8 cellular contexts compared by ENCODE assay signal in genomic region chr16:15996432-15997109, GRCh38. TPM values are rescaled to one million over a fixed set of nuclear protein-coding genes. Genes with fewer than 3 reads are reported as not detected.
DNase-seq lines count a peak whose midpoint lies in the region; ATAC-seq and TF ChIP-seq lines count a peak whose summit lies in the region.

No MANE protein-coding gene starts in this region.

- CTCF ChIA-PET in CD4-positive, alpha-beta memory T cell (lab: Charles Lee; ENCODE audit: partially characterized antibody), result interaction anchor here (1.3 kb wide), 1 partner anchor 27 kb away, joined by 3 read pairs; no protein-coding TSS in a partner anchor

- no peak for DNase-seq in activated T-cell treated with anti-CD3 and anti-CD28 coated beads, Interleukin-2, amount 50 U/mL, for 72 hours
- DNase-seq in activated T-cell treated with anti-CD3 and anti-CD28 coated beads, Interleukin-2, amount 50 U/mL, for 1 hour, result no peak
- DNase-seq in astrocyte of the spinal cord (ENCODE audit: low read depth, low spot score) (peak; percentile 87), left lung (peak in 1 of 2 donors; percentile 41), upper lobe of left lung (no peak), cerebellar cortex (ENCODE audit: low spot score) (no peak)
- no peak for DNase-seq in CD4-positive, alpha-beta memory T cell

- H3K27me3 Mint-ChIP-seq in activated T-cell treated with anti-CD3 and anti-CD28 coated beads, Interleukin-2, amount 50 U/mL, for 72 hours (ENCODE audit: low read depth), result no peaks in the 10 kb centered on the region
- H3K27me3 Mint-ChIP-seq in CD4-positive, alpha-beta memory T cell, result no peaks in the 10 kb centered on the region

- 66 to 69% methylated on average over 5 to 8 of the region's 8 CpGs for WGBS in upper lobe of left lung, 2 donors

- H3K4me3 Mint-ChIP-seq in activated T-cell treated with anti-CD3 and anti-CD28 coated beads, Interleukin-2, amount 50 U/mL, for 72 hours, result no peak overlapping the region
- H3K4me3 Mint-ChIP-seq in CD4-positive, alpha-beta memory T cell, result peak overlapping the region in 1 of 8 donors; percentile 20

- H3K9me3 ChIP-seq in left lung, result no peaks in the 10 kb centered on the region
- no peaks in the 10 kb centered on the region for H3K9me3 ChIP-seq in upper lobe of left lung
- H3K9me3 ChIP-seq in CD4-positive, alpha-beta memory T cell (ENCODE audit: control insufficient read depth in 1 of 2, low read length in 2 of 2), result no peaks in the 10 kb centered on the region

- in situ Hi-C loops in astrocyte of the spinal cord (cut with HindIII; ENCODE audit: low sequenced_read_pairs), result loop anchor here (25.0 kb wide), 1 partner anchor 109 kb away; the partner anchor contains the start of gene CEP20

- intact Hi-C loops in left lung (cut with DNase I), result no loop called here
- intact Hi-C loops in CD4-positive, alpha-beta memory T cell (cut with micrococcal nuclease), result no loop called here

- H3K4me1 Mint-ChIP-seq in activated T-cell treated with anti-CD3 and anti-CD28 coated beads, Interleukin-2, amount 50 U/mL, for 72 hours (ENCODE audit: low read depth), result peaks cover 57% of the 10 kb centered on the region
- H3K4me1 Mint-ChIP-seq in CD4-positive, alpha-beta memory T cell, result peaks cover 28 to 52% (median 44%) of the 10 kb centered on the region in 4 donors

- peaks cover 0 to 1% of the 10 kb centered on the region in 2 donors for H3K9me3 Mint-ChIP-seq in activated T-cell treated with anti-CD3 and anti-CD28 coated beads, Interleukin-2, amount 50 U/mL, for 72 hours
- no peaks in the 10 kb centered on the region for H3K9me3 Mint-ChIP-seq in CD4-positive, alpha-beta memory T cell

- peaks cover 0 to 11% of the 10 kb centered on the region in 2 donors for H3K36me3 ChIP-seq in left lung
- peaks cover 0 to 5% (median 0%) of the 10 kb centered on the region in 4 donors for H3K36me3 ChIP-seq in upper lobe of left lung
- peaks cover 7% of the 10 kb centered on the region for H3K36me3 ChIP-seq in CD4-positive, alpha-beta memory T cell (ENCODE audit: insufficient read depth, low read length)

- peak in 1 of 4 donors; percentile 10 for TF ChIP-seq EP300 in upper lobe of left lung (IDR thresholded peaks at IDR 0.05)

- peak overlapping the region; percentile 77 for H3K27ac Mint-ChIP-seq in activated T-cell treated with anti-CD3 and anti-CD28 coated beads, Interleukin-2, amount 50 U/mL, for 72 hours
- H3K27ac Mint-ChIP-seq in CD4-positive, alpha-beta memory T cell, result peak overlapping the region in 3 of 7 donors; percentile 37 to 76 (median 74)

- H3K27me3 ChIP-seq in left lung, result no peaks in the 10 kb centered on the region
- H3K27me3 ChIP-seq in upper lobe of left lung, result no peaks in the 10 kb centered on the region
- no peaks in the 10 kb centered on the region for H3K27me3 ChIP-seq in CD4-positive, alpha-beta memory T cell (ENCODE audit: insufficient read depth, low read length)

- ATAC-seq in activated T-cell treated with anti-CD3 and anti-CD28 coated beads, Interleukin-2, amount 50 U/mL, for 72 hours (replicated peaks in 1 of 2), result no peak
- peak; percentile 64 for ATAC-seq in left lung
- peak; percentile 49 to 62 for ATAC-seq in upper lobe of left lung (ENCODE audit: low FRiP score in 2 of 2)
- no peak for ATAC-seq in HG03460 (IDR thresholded peaks at IDR 0.05; ENCODE audit: unreplicated experiment)

- H3K27ac ChIP-seq in left lung (peak overlapping the region; percentile 18 to 73), upper lobe of left lung (peak overlapping the region; percentile 31 to 76 (median 59))
- no peak overlapping the region for H3K27ac ChIP-seq in CD4-positive, alpha-beta memory T cell (ENCODE audit: low read depth, low read length)

- POLR2A ChIA-PET in CD4-positive, alpha-beta memory T cell (lab: Charles Lee; ENCODE audit: partially characterized antibody), result no interaction called here

- no peak for TF ChIP-seq CTCF in astrocyte of the spinal cord (IDR thresholded peaks at IDR 0.05; ENCODE audit: low read depth, low read length)
- TF ChIP-seq CTCF in left lung (IDR thresholded peaks at IDR 0.05), result no peak
- no peak for TF ChIP-seq CTCF in upper lobe of left lung (IDR thresholded peaks at IDR 0.05)

- H3K4me1 ChIP-seq in left lung (peaks cover 7 to 47% of the 10 kb centered on the region in 2 donors), upper lobe of left lung (peaks cover 27 to 46% (median 36%) of the 10 kb centered on the region in 4 donors)
- H3K4me1 ChIP-seq in CD4-positive, alpha-beta memory T cell (ENCODE audit: insufficient read depth, low read length), result peaks cover 24% of the 10 kb centered on the region

- no peak for TF ChIP-seq POLR2A in upper lobe of left lung (IDR thresholded peaks at IDR 0.05)

- H3K4me3 ChIP-seq in astrocyte of the spinal cord (ENCODE audit: low read depth, low read length) (no peak overlapping the region), left lung (no peak overlapping the region), upper lobe of left lung (no peak overlapping the region)
- H3K4me3 ChIP-seq in CD4-positive, alpha-beta memory T cell (ENCODE audit: low read length in 2 of 2), result no peak overlapping the region

- peaks cover 3 to 8% of the 10 kb centered on the region in 2 donors for H3K36me3 Mint-ChIP-seq in activated T-cell treated with anti-CD3 and anti-CD28 coated beads, Interleukin-2, amount 50 U/mL, for 72 hours (ENCODE audit: insufficient read depth in 2 of 2)
- peaks cover 21 to 27% of the 10 kb centered on the region in 2 donors for H3K36me3 Mint-ChIP-seq in CD4-positive, alpha-beta memory T cell

RNA-seq across cellular contexts. Expression of gene ABCC1, which starts 47.2 kb away (rescaled TPM):
- total RNA-seq in activated T-cell treated with anti-CD3 and anti-CD28 coated beads, Interleukin-2, amount 50 U/mL, for 72 hours, result 10 to 100 TPM; 82.3 to 90.4 TPM
- 10 to 100 TPM; 33.3 to 44.6 TPM for total RNA-seq in left lung
- total RNA-seq in upper lobe of left lung, result 100 to 1,000 TPM in 1 of 6 donors, 10 to 100 TPM in 5; 35.4 to 106 (median 44.8) TPM
- total RNA-seq in CD4-positive, alpha-beta memory T cell, result 10 to 100 TPM; 57.3 to 69.9 TPM
- polyA plus RNA-seq in CD4-positive, alpha-beta memory T cell, result 10 to 100 TPM in 1 of 2 donors, 1 to 10 TPM in 1; 1.9 to 11.0 TPM

Comparison
In these comparisons a context has a peak if more than half of its experiments do, and no peak if none do; other contexts are left out.
1. ATAC-seq: peak in left lung (single experiment) and upper lobe of left lung (2 of 2); none in activated T-cell treated with anti-CD3 and anti-CD28 coated beads, Interleukin-2, amount 50 U/mL, for 72 hours (0 of 2) and HG03460 (single experiment).